In the genomic region with DNA sequence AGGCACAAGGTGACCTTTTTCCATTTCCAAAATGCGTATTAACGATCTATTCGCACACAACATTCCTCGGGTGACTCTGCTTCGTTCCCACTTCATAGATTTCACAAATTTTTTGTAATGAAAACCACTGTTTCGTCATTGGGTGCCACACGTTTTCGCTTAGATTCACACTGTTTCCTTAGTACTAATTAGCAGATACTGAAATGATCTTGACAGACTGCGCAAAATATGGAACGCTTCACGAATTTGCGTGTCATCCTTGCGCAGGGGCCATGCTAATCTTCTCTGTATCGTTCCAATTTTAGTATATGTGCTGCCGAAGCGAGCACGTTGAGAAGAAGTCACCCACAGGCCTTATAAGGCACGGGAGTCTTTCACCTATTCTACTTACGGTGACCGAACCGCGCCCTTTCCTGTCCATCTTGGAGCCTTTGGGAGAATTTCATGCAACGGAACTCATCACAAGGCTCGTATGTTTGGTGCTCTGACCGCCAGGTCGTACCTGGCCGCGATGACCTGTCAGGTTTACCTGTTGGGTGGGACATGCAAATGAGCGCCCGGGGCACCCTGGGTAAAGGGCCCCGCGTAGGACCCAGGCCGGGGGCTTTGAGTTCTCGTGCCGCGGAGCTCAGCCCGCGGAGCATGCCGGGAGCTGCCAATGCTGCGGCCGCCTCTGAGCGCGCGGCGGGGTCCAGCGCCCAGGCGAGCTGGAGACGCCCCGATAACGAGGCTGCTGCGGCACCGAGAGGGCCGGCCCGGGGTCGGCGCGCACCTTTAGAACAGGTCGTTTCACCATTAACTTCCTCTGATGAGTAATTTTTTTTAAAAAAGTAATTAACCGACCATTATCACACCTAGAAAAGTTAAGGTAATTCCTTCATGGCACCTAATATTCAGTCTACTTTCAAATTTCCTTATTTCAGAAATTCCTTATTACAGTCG, we compare ENCODE assay signal across 8 cellular contexts. TPM values are rescaled to one million over a fixed set of nuclear protein-coding genes. Genes with fewer than 3 reads are reported as not detected.
DNase-seq lines count a peak whose midpoint lies in the region; ATAC-seq and TF ChIP-seq lines count a peak whose summit lies in the region.

A gene (minus strand): TSS at position 329 of the 942 bp plus-strand sequence.

- peak within 1 kb of the TSS; percentile 88 for H3K4me3 Mint-ChIP-seq in activated T-helper 2 cell treated with anti-CD3 and anti-CD28 coated beads, Interferon-gamma antibody, Interleukin-2, Interleukin-4, amounts not matched to agents 10 μg/mL and 5 μg/mL and 100 μg/mL, durations not matched to agents 14 hours and 24 hours and 36 hours (ENCODE audit: low read depth)
- peak within 1 kb of the TSS; percentile 91 for H3K4me3 Mint-ChIP-seq in natural killer cell treated with Interleukin-12 subunit alpha and Interleukin-12 subunit beta and Interleukin-15 and Interleukin-18, amount 100 ng/mL, for 72 hours

- DNase-seq in DMS79 treated with DMSO at 0.1 percent for 48 hours (lab: John Stamatoyannopoulos, UW) (peak; percentile 95), KG1 (lab: John Stamatoyannopoulos, UW) (peak; percentile 92), RKO (ENCODE audit: low spot score) (peak; percentile 86), fibroblast of pulmonary artery (ENCODE audit: low read depth) (peak; percentile 88)
- peak; percentile 80 for DNase-seq in activated T-helper 2 cell treated with anti-CD3 and anti-CD28 coated beads, Interferon-gamma antibody, Interleukin-2, Interleukin-4, amounts not matched to agents 10 μg/mL and 5 μg/mL and 100 μg/mL, durations not matched to agents 14 hours and 24 hours and 36 hours (ENCODE audit: low spot score)
- DNase-seq in natural killer cell treated with Interleukin-12 subunit alpha and Interleukin-12 subunit beta and Interleukin-15 and Interleukin-18, amount 100 ng/mL, for 72 hours (ENCODE audit: low spot score), result peak; percentile 83
- peak; percentile 78 for DNase-seq in stimulated activated naive CD4-positive, alpha-beta T cell treated with Interleukin-2 at 50 U/mL for 16 hours (lab: John Stamatoyannopoulos, UW)

- intact Hi-C loops in activated T-helper 2 cell treated with anti-CD3 and anti-CD28 coated beads, Interferon-gamma antibody, Interleukin-2, Interleukin-4, amounts not matched to agents 10 μg/mL and 5 μg/mL and 100 μg/mL, durations not matched to agents 14 hours and 24 hours and 36 hours (cut with micrococcal nuclease), result loop anchor here (1.0 to 10.0 kb wide), 8 partner anchors 56 to 1176 kb away; a partner anchor contains a TSS

- peak; percentile 43 for ATAC-seq in GM21786 (IDR thresholded peaks at IDR 0.05; ENCODE audit: unreplicated experiment)
- peak; percentile 93 to 94 for ATAC-seq in natural killer cell treated with Interleukin-12 subunit alpha and Interleukin-12 subunit beta and Interleukin-15 and Interleukin-18, amount 100 ng/mL, for 72 hours

- H3K36me3 Mint-ChIP-seq in activated T-helper 2 cell treated with anti-CD3 and anti-CD28 coated beads, Interferon-gamma antibody, Interleukin-2, Interleukin-4, amounts not matched to agents 10 μg/mL and 5 μg/mL and 100 μg/mL, durations not matched to agents 14 hours and 24 hours and 36 hours (ENCODE audit: low read depth), result no peaks in the 10 kb centered on the region
- H3K36me3 Mint-ChIP-seq in natural killer cell treated with Interleukin-12 subunit alpha and Interleukin-12 subunit beta and Interleukin-15 and Interleukin-18, amount 100 ng/mL, for 72 hours, result no peaks in the 10 kb centered on the region

- no peaks in the 10 kb centered on the region for H3K9me3 Mint-ChIP-seq in activated T-helper 2 cell treated with anti-CD3 and anti-CD28 coated beads, Interferon-gamma antibody, Interleukin-2, Interleukin-4, amounts not matched to agents 10 μg/mL and 5 μg/mL and 100 μg/mL, durations not matched to agents 14 hours and 24 hours and 36 hours
- no peaks in the 10 kb centered on the region for H3K9me3 Mint-ChIP-seq in natural killer cell treated with Interleukin-12 subunit alpha and Interleukin-12 subunit beta and Interleukin-15 and Interleukin-18, amount 100 ng/mL, for 72 hours

- H3K27me3 Mint-ChIP-seq in activated T-helper 2 cell treated with anti-CD3 and anti-CD28 coated beads, Interferon-gamma antibody, Interleukin-2, Interleukin-4, amounts not matched to agents 10 μg/mL and 5 μg/mL and 100 μg/mL, durations not matched to agents 14 hours and 24 hours and 36 hours (ENCODE audit: low read depth), result peaks cover 21% of the 10 kb centered on the region
- H3K27me3 Mint-ChIP-seq in natural killer cell treated with Interleukin-12 subunit alpha and Interleukin-12 subunit beta and Interleukin-15 and Interleukin-18, amount 100 ng/mL, for 72 hours, result peaks cover 13 to 20% of the 10 kb centered on the region in 2 donors

- peak within 1 kb of the TSS; percentile 97 for H3K27ac Mint-ChIP-seq in activated T-helper 2 cell treated with anti-CD3 and anti-CD28 coated beads, Interferon-gamma antibody, Interleukin-2, Interleukin-4, amounts not matched to agents 10 μg/mL and 5 μg/mL and 100 μg/mL, durations not matched to agents 14 hours and 24 hours and 36 hours
- H3K27ac Mint-ChIP-seq in natural killer cell treated with Interleukin-12 subunit alpha and Interleukin-12 subunit beta and Interleukin-15 and Interleukin-18, amount 100 ng/mL, for 72 hours, result peak within 1 kb of the TSS; percentile 93

- peak within 1 kb of the TSS; percentile 70 for H3K4me3 ChIP-seq in fibroblast of pulmonary artery (replicated peaks; ENCODE audit: low read depth, low read length)

- no peak for TF ChIP-seq CTCF in fibroblast of pulmonary artery (IDR thresholded peaks at IDR 0.05; ENCODE audit: low read length, missing control alignments)

- H3K4me1 Mint-ChIP-seq in activated T-helper 2 cell treated with anti-CD3 and anti-CD28 coated beads, Interferon-gamma antibody, Interleukin-2, Interleukin-4, amounts not matched to agents 10 μg/mL and 5 μg/mL and 100 μg/mL, durations not matched to agents 14 hours and 24 hours and 36 hours (ENCODE audit: low read depth), result peaks cover 39% of the 10 kb centered on the region
- peaks cover 30% of the 10 kb centered on the region in 2 donors for H3K4me1 Mint-ChIP-seq in natural killer cell treated with Interleukin-12 subunit alpha and Interleukin-12 subunit beta and Interleukin-15 and Interleukin-18, amount 100 ng/mL, for 72 hours (ENCODE audit: low read depth in 2 of 2)

RNA-seq across cellular contexts. Expression of the gene that starts here (rescaled TPM):
- total RNA-seq in activated T-helper 2 cell treated with anti-CD3 and anti-CD28 coated beads, Interferon-gamma antibody, Interleukin-2, Interleukin-4, amounts not matched to agents 10 μg/mL and 5 μg/mL and 100 μg/mL, durations not matched to agents 14 hours and 24 hours and 36 hours, result not detected in 2 replicates
- total RNA-seq in natural killer cell treated with Interleukin-12 subunit alpha and Interleukin-12 subunit beta and Interleukin-15 and Interleukin-18, amount 100 ng/mL, for 72 hours, result not detected

Comparison
In these comparisons a context has a peak if more than half of its experiments do, and no peak if none do; other contexts are left out.
1. Peak in every context shown above with its lines: DNase-seq, ATAC-seq and H3K4me3 ChIP-seq.
2. Peak in DNase-seq in activated T-helper 2 cell treated with anti-CD3 and anti-CD28 coated beads, Interferon-gamma antibody, Interleukin-2, Interleukin-4, amounts not matched to agents 10 μg/mL and 5 μg/mL and 100 μg/mL, durations not matched to agents 14 hours and 24 hours and 36 hours; RNA of the gene not detected or under 1 TPM.
3. Peak in DNase-seq and ATAC-seq in natural killer cell treated with Interleukin-12 subunit alpha and Interleukin-12 subunit beta and Interleukin-15 and Interleukin-18, amount 100 ng/mL, for 72 hours; RNA of the gene not detected or under 1 TPM.